9 cellular contexts compared by ENCODE assay signal in genomic region chr22:45612451-45612901, GRCh38.
A peak's percentile ranks its signal among the peaks of the same experiment; 100 is the strongest.
DNase-seq lines count a peak whose midpoint lies in the region; ATAC-seq lines count a peak whose summit lies in the region.
"Had no signal": no experiment of that assay in that cellular context is flagged by ENCODE, and none has a peak within 500 bp of the region (broad histone marks: within the 10 kb centered on the region; RNA-seq: fewer than 3 reads in every experiment).

No MANE protein-coding gene starts in this region.

- peak; percentile 63 to 75 for ATAC-seq in activated CD4-positive, CD25-positive, alpha-beta regulatory T cell treated with anti-CD3 and anti-CD28 coated beads, Interleukin-2, amount 50 U/mL, for 24 hours
- no peak for ATAC-seq in HG03280 (IDR thresholded peaks at IDR 0.05; ENCODE audit: unreplicated experiment)

- DNase-seq in activated CD4-positive, CD25-positive, alpha-beta regulatory T cell treated with anti-CD3 and anti-CD28 coated beads, Interleukin-2, amount 50 U/mL, for 72 hours: no peak
- peak; percentile 3 for DNase-seq in activated CD8-positive, alpha-beta memory T cell treated with anti-CD3 and anti-CD28 coated beads, Interleukin-2, amount 50 U/mL, for 1 hour (ENCODE audit: extremely low read depth)
- DNase-seq in glomerular visceral epithelial cell (ENCODE audit: extremely low spot score): peak; percentile 93
- peak; percentile 11 to 20 for DNase-seq in stimulated activated CD8-positive, alpha-beta memory T cell treated with anti-CD3 and anti-CD28 coated beads, Interleukin-7, amount 100 ng/mL, for 48 hours (ENCODE audit: extremely low read depth in 1 of 2, low read depth in 1 of 2)
- no peak for DNase-seq in NCI-H1417 (lab: John Stamatoyannopoulos, UW)
- no peak for DNase-seq in DMS53 treated with DMSO at 0.1 percent for 48 hours (lab: John Stamatoyannopoulos, UW; ENCODE audit: unreplicated experiment)
- DNase-seq: naive B cell had no signal

Comparison
In these comparisons a context has a peak if more than half of its experiments do, and no peak if none do; other contexts are left out.
1. DNase-seq: peak in activated CD8-positive, alpha-beta memory T cell treated with anti-CD3 and anti-CD28 coated beads, Interleukin-2, amount 50 U/mL, for 1 hour (single experiment), glomerular visceral epithelial cell (single experiment) and stimulated activated CD8-positive, alpha-beta memory T cell treated with anti-CD3 and anti-CD28 coated beads, Interleukin-7, amount 100 ng/mL, for 48 hours (2 of 2); none in activated CD4-positive, CD25-positive, alpha-beta regulatory T cell treated with anti-CD3 and anti-CD28 coated beads, Interleukin-2, amount 50 U/mL, for 72 hours (single experiment), NCI-H1417 (0 of 3) and DMS53 treated with DMSO at 0.1 percent for 48 hours (single experiment).